In the genomic region with DNA sequence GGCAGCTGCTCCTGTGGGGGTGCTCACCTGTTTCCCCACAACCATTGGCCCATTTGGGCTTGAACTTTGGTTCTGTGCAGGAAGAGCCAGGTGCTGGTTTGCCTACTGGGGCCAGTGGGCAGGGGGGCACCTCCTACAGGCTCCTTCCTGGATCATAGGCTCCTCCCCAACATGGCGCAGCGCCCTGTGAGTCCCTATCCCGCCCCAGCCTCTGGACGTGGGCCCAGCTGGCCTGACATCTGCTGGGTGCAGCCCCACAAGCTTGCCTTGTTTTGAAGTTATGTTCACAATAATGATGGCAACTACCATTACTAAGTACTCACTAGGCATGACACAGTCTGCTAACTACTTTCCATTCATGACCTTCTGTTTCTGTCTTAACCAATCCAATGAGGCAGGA, we compare ENCODE assay signal across 15 cellular contexts.
"Had no signal": no experiment of that assay in that cellular context is flagged by ENCODE, and none has a peak within 500 bp of the region (broad histone marks: within the 10 kb centered on the region; RNA-seq: fewer than 3 reads in every experiment).

No MANE protein-coding gene starts in this region.

- H3K4me1 ChIP-seq: right lobe of liver, spleen, stomach, thyroid gland had no signal

- H3K27ac ChIP-seq: right lobe of liver, spleen, stomach, thyroid gland had no signal

- H3K4me3 ChIP-seq: right lobe of liver, spleen, stomach, thyroid gland had no signal

- FAIRE-seq: colon, endometrium, urothelium cell line had no signal

- H3K36me3 ChIP-seq: right lobe of liver, thyroid gland had no signal

- DNase-seq: activated B cell treated with CpG ODN at 0.5 μM for 24 hours; activated CD4-positive, alpha-beta T cell treated with anti-CD3 and anti-CD28 coated beads, Interleukin-2, amount 10 ng/mL, durations not matched to agents 24 days and 14 days; activated CD8-positive, alpha-beta memory T cell treated with anti-CD3 and anti-CD28 coated beads, Interleukin-2, amount 50 U/mL, for 4 hours; activated CD8-positive, alpha-beta T cell treated with anti-CD3 and anti-CD28 coated beads, Interleukin-2, amount 10 ng/mL, durations not matched to agents 7 days and 5 days; activated effector memory CD4-positive, alpha-beta T cell treated with anti-CD3 and anti-CD28 coated beads, Interleukin-2, amount 50 U/mL, for 16 hours; activated T-cell treated with anti-CD3 and anti-CD28 coated beads, Interleukin-2, amount 50 U/mL, for 48 hours; right lobe of liver; spleen; stomach; thyroid gland had no signal

- H3K4me1 Mint-ChIP-seq: activated B cell treated with CpG ODN at 0.5 μM for 24 hours; activated CD4-positive, alpha-beta T cell treated with anti-CD3 and anti-CD28 coated beads, Interleukin-2, amount 10 ng/mL, durations not matched to agents 24 days and 14 days had no signal

- H3K27ac Mint-ChIP-seq: activated B cell treated with CpG ODN at 0.5 μM for 24 hours; activated CD4-positive, alpha-beta T cell treated with anti-CD3 and anti-CD28 coated beads, Interleukin-2, amount 10 ng/mL, durations not matched to agents 24 days and 14 days; activated CD8-positive, alpha-beta T cell treated with anti-CD3 and anti-CD28 coated beads, Interleukin-2, amount 10 ng/mL, durations not matched to agents 7 days and 5 days; activated naive CD4-positive, alpha-beta T cell treated with anti-CD3 and anti-CD28 coated beads, Interleukin-2, amount 50 U/mL, for 72 hours; nephron progenitor cell had no signal

- H3K9me3 Mint-ChIP-seq: activated B cell treated with CpG ODN at 0.5 μM for 24 hours; activated CD4-positive, alpha-beta T cell treated with anti-CD3 and anti-CD28 coated beads, Interleukin-2, amount 10 ng/mL, durations not matched to agents 24 days and 14 days; activated naive CD4-positive, alpha-beta T cell treated with anti-CD3 and anti-CD28 coated beads, Interleukin-2, amount 50 U/mL, for 72 hours; nephron progenitor cell had no signal

- H3K27me3 ChIP-seq: right lobe of liver, spleen, stomach, thyroid gland had no signal

- H3K9me3 ChIP-seq: right lobe of liver, spleen, stomach, thyroid gland had no signal

- H3K4me3 Mint-ChIP-seq: activated B cell treated with CpG ODN at 0.5 μM for 24 hours; activated CD4-positive, alpha-beta T cell treated with anti-CD3 and anti-CD28 coated beads, Interleukin-2, amount 10 ng/mL, durations not matched to agents 24 days and 14 days; activated CD8-positive, alpha-beta T cell treated with anti-CD3 and anti-CD28 coated beads, Interleukin-2, amount 10 ng/mL, durations not matched to agents 7 days and 5 days; nephron progenitor cell had no signal

- ATAC-seq: activated CD8-positive, alpha-beta T cell treated with anti-CD3 and anti-CD28 coated beads, Interleukin-2, amount 10 ng/mL, durations not matched to agents 7 days and 5 days; activated naive CD4-positive, alpha-beta T cell treated with anti-CD3 and anti-CD28 coated beads, Interleukin-2, amount 50 U/mL, for 72 hours had no signal

- H3K27me3 Mint-ChIP-seq: activated B cell treated with CpG ODN at 0.5 μM for 24 hours; activated CD4-positive, alpha-beta T cell treated with anti-CD3 and anti-CD28 coated beads, Interleukin-2, amount 10 ng/mL, durations not matched to agents 24 days and 14 days had no signal
